ENCODE assay signal across 10 cellular contexts in the genomic region with DNA sequence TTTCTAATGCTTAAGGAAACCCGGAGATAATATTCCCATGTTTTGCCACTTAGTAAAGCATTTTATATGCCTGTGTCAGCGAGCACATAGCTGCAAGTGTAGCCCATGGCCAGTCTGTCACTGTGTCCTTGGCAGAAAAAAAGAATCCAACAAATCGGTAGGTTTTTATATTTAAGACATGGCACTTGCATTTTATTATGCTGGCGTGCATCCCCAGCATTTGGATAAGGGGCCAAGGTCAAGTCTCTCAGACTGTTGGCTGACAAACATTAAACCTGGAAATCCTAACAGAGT. TPM values are rescaled to one million over a fixed set of nuclear protein-coding genes. Genes with fewer than 3 reads are reported as not detected.
DNase-seq lines count a peak whose midpoint lies in the region; ATAC-seq and TF ChIP-seq lines count a peak whose summit lies in the region.
"Had no signal": no experiment of that assay in that cellular context is flagged by ENCODE, and none has a peak within 500 bp of the region (broad histone marks: within the 10 kb centered on the region; RNA-seq: fewer than 3 reads in every experiment).

No MANE protein-coding gene starts in this region.

- CTCF ChIA-PET in activated CD4-positive, alpha-beta memory T cell treated with anti-CD3 and anti-CD28 coated beads, Interleukin-2, amount 10 ng/mL, durations not matched to agents 7 days and 5 days (lab: Charles Lee): no interaction called here

- H3K9me3 ChIP-seq in CD4-positive, CD25-positive, alpha-beta regulatory T cell (ENCODE audit: control insufficient read depth in 2 of 2, low read length in 2 of 2): no peaks in the 10 kb centered on the region
- H3K9me3 ChIP-seq in vagina: no peaks in the 10 kb centered on the region
- H3K9me3 ChIP-seq: mucosa of descending colon had no signal

- TF ChIP-seq POLR2A in vagina (IDR thresholded peaks at IDR 0.05): no peak

- H3K27me3 ChIP-seq in CD4-positive, CD25-positive, alpha-beta regulatory T cell (ENCODE audit: control insufficient read depth, insufficient read depth, low read length): no peaks in the 10 kb centered on the region
- no peaks in the 10 kb centered on the region for H3K27me3 ChIP-seq in vagina

- H3K4me1 ChIP-seq in CD4-positive, CD25-positive, alpha-beta regulatory T cell (ENCODE audit: control insufficient read depth, insufficient read depth, low read length, poor library complexity, severe bottlenecking): peaks cover 35% of the 10 kb centered on the region
- peaks cover 36% of the 10 kb centered on the region for H3K4me1 ChIP-seq in vagina

- H3K27ac ChIP-seq in CD4-positive, CD25-positive, alpha-beta regulatory T cell (ENCODE audit: insufficient read depth, low read length, poor library complexity, severe bottlenecking): no peak overlapping the region
- H3K27ac ChIP-seq in vagina: no peak overlapping the region

- intact Hi-C loops in vagina (cut with DNase I): loop anchor here (10.0 kb wide), 2 partner anchors 299 to 339 kb away; a partner anchor contains a TSS

- DNase-seq in CD4-positive, CD25-positive, alpha-beta regulatory T cell: no peak
- DNase-seq in GM12864 (ENCODE audit: low read depth) (no peak), memory B cell (ENCODE audit: low spot score in 2 of 2) (no peak), vagina (ENCODE audit: extremely low spot score in 2 of 2) (no peak), NOMO-1 (lab: John Stamatoyannopoulos, UW; ENCODE audit: unreplicated experiment in 2 of 2) (no peak), NCI-H1436 (lab: John Stamatoyannopoulos, UW) (no peak)
- DNase-seq in activated CD4-positive, alpha-beta memory T cell treated with anti-CD3 and anti-CD28 coated beads, Interleukin-2, amount 10 ng/mL, durations not matched to agents 7 days and 5 days: no peak
- DNase-seq: stimulated activated CD4-positive, alpha-beta T cell treated with anti-CD3 and anti-CD28 coated beads, Interleukin-12 subunit alpha, Interleukin-12 subunit beta, amount 100 ng/mL, for 4 hours had no signal

- no peak overlapping the region for H3K4me3 ChIP-seq in CD4-positive, CD25-positive, alpha-beta regulatory T cell (ENCODE audit: low read depth, low read length)
- H3K4me3 ChIP-seq in GM12864 (ENCODE audit: low read depth, low read length) (peak overlapping the region; percentile 79), vagina (no peak overlapping the region)

- peaks cover 14% of the 10 kb centered on the region for H3K36me3 Mint-ChIP-seq in CD4-positive, CD25-positive, alpha-beta regulatory T cell
- H3K36me3 Mint-ChIP-seq in activated CD4-positive, alpha-beta memory T cell treated with anti-CD3 and anti-CD28 coated beads, Interleukin-2, amount 10 ng/mL, durations not matched to agents 7 days and 5 days (ENCODE audit: low read depth): peaks cover 35% of the 10 kb centered on the region
- H3K36me3 Mint-ChIP-seq in memory B cell: peaks cover 7% of the 10 kb centered on the region

- H3K36me3 ChIP-seq in CD4-positive, CD25-positive, alpha-beta regulatory T cell (ENCODE audit: control insufficient read depth, insufficient read depth, low read length): peaks cover 6% of the 10 kb centered on the region
- H3K36me3 ChIP-seq in vagina: no peaks in the 10 kb centered on the region

- TF ChIP-seq CTCF in GM12864 (IDR thresholded peaks at IDR 0.05; ENCODE audit: low read depth, low read length, missing control alignments) (no peak), vagina (IDR thresholded peaks at IDR 0.05) (no peak)

- no peak for ATAC-seq in CD4-positive, CD25-positive, alpha-beta regulatory T cell (ENCODE audit: low read depth in 2 of 2)
- ATAC-seq in memory B cell (ENCODE audit: low read depth) (no peak), GM21381 (IDR thresholded peaks at IDR 0.05; ENCODE audit: unreplicated experiment) (no peak)
- ATAC-seq: mucosa of descending colon had no signal

- no peak overlapping the region for H3K27ac Mint-ChIP-seq in CD4-positive, CD25-positive, alpha-beta regulatory T cell
- peak overlapping the region; percentile 33 for H3K27ac Mint-ChIP-seq in activated CD4-positive, alpha-beta memory T cell treated with anti-CD3 and anti-CD28 coated beads, Interleukin-2, amount 10 ng/mL, durations not matched to agents 7 days and 5 days
- no peak overlapping the region for H3K27ac Mint-ChIP-seq in memory B cell

- no peaks in the 10 kb centered on the region for H3K27me3 Mint-ChIP-seq in CD4-positive, CD25-positive, alpha-beta regulatory T cell
- peaks cover 4% of the 10 kb centered on the region for H3K27me3 Mint-ChIP-seq in activated CD4-positive, alpha-beta memory T cell treated with anti-CD3 and anti-CD28 coated beads, Interleukin-2, amount 10 ng/mL, durations not matched to agents 7 days and 5 days
- H3K27me3 Mint-ChIP-seq in memory B cell: no peaks in the 10 kb centered on the region

- peak overlapping the region; percentile 48 to 96 (median 84) for H3K4me3 Mint-ChIP-seq in CD4-positive, CD25-positive, alpha-beta regulatory T cell
- peak overlapping the region; percentile 85 for H3K4me3 Mint-ChIP-seq in activated CD4-positive, alpha-beta memory T cell treated with anti-CD3 and anti-CD28 coated beads, Interleukin-2, amount 10 ng/mL, durations not matched to agents 7 days and 5 days
- peak overlapping the region; percentile 4 for H3K4me3 Mint-ChIP-seq in memory B cell

- POLR2A ChIA-PET in activated CD4-positive, alpha-beta memory T cell treated with anti-CD3 and anti-CD28 coated beads, Interleukin-2, amount 10 ng/mL, durations not matched to agents 7 days and 5 days (lab: Charles Lee): interaction anchor here (2.9 kb wide), 1 partner anchor 334 kb away, joined by 17 read pairs; a partner anchor contains a TSS

- peaks cover 0 to 2% (median 0%) of the 10 kb centered on the region in 7 donors for H3K9me3 Mint-ChIP-seq in CD4-positive, CD25-positive, alpha-beta regulatory T cell
- peaks cover 6% of the 10 kb centered on the region for H3K9me3 Mint-ChIP-seq in activated CD4-positive, alpha-beta memory T cell treated with anti-CD3 and anti-CD28 coated beads, Interleukin-2, amount 10 ng/mL, durations not matched to agents 7 days and 5 days
- H3K9me3 Mint-ChIP-seq in memory B cell: no peaks in the 10 kb centered on the region

- H3K4me1 Mint-ChIP-seq in CD4-positive, CD25-positive, alpha-beta regulatory T cell: peaks cover 20 to 44% (median 34%) of the 10 kb centered on the region in 4 donors
- H3K4me1 Mint-ChIP-seq in activated CD4-positive, alpha-beta memory T cell treated with anti-CD3 and anti-CD28 coated beads, Interleukin-2, amount 10 ng/mL, durations not matched to agents 7 days and 5 days: peaks cover 40% of the 10 kb centered on the region
- H3K4me1 Mint-ChIP-seq in memory B cell: peaks cover 17% of the 10 kb centered on the region

RNA-seq across cellular contexts. Expression of gene ZNF184, which starts 1.2 kb away (rescaled TPM):
- 14.9 TPM for total RNA-seq in CD4-positive, CD25-positive, alpha-beta regulatory T cell
- 10 to 100 TPM in 1 of 4 donors, 1 to 10 TPM in 3; 6.1 to 13.1 (median 7.7) TPM for polyA plus RNA-seq in CD4-positive, CD25-positive, alpha-beta regulatory T cell
- 10 to 100 TPM; 16.2 to 16.3 TPM for total RNA-seq in activated CD4-positive, alpha-beta memory T cell treated with anti-CD3 and anti-CD28 coated beads, Interleukin-2, amount 10 ng/mL, durations not matched to agents 7 days and 5 days
- total RNA-seq in vagina: 4.4 TPM

Comparison
In these comparisons a context has a peak if more than half of its experiments do, and no peak if none do; other contexts are left out.
1. H3K4me3 Mint-ChIP-seq: peak in every context shown above with its lines; median percentile 85 in activated CD4-positive, alpha-beta memory T cell treated with anti-CD3 and anti-CD28 coated beads, Interleukin-2, amount 10 ng/mL, durations not matched to agents 7 days and 5 days; 84 in CD4-positive, CD25-positive, alpha-beta regulatory T cell; 4 in memory B cell.